15 cellular contexts compared by ENCODE assay signal in genomic region chr5:77845273-77845646, GRCh38.
DNase-seq lines count a peak whose midpoint lies in the region; ATAC-seq and TF ChIP-seq lines count a peak whose summit lies in the region.
"Had no signal": no experiment of that assay in that cellular context is flagged by ENCODE, and none has a peak within 500 bp of the region (broad histone marks: within the 10 kb centered on the region; RNA-seq: fewer than 3 reads in every experiment).

No MANE protein-coding gene starts in this region.

- H3K4me1 ChIP-seq in CD4-positive, CD25-positive, alpha-beta regulatory T cell (ENCODE audit: control insufficient read depth, insufficient read depth, low read length, poor library complexity, severe bottlenecking): peaks cover 11% of the 10 kb centered on the region
- no peaks in the 10 kb centered on the region for H3K4me1 ChIP-seq in MM.1S (ENCODE audit: low read length)

- 0 out of 2 replicates have a peak overlapping the region, but pooled peaks have one; percentile 27 for H3K4me2 ChIP-seq in MM.1S (ENCODE audit: low read depth, low read length)

- H3K79me2 ChIP-seq in MM.1S (ENCODE audit: low read length): no peaks in the 10 kb centered on the region

- H3K36me3 Mint-ChIP-seq in CD4-positive, CD25-positive, alpha-beta regulatory T cell: no peaks in the 10 kb centered on the region
- H3K36me3 Mint-ChIP-seq in neural crest cell (ENCODE audit: low read depth): no peaks in the 10 kb centered on the region

- H3K27me3 ChIP-seq in CD4-positive, CD25-positive, alpha-beta regulatory T cell (ENCODE audit: control insufficient read depth, insufficient read depth, low read length): peaks cover 46% of the 10 kb centered on the region
- no peaks in the 10 kb centered on the region for H3K27me3 ChIP-seq in MM.1S (replicated peaks; ENCODE audit: insufficient read depth, low read length)

- no peak for ATAC-seq in CD4-positive, CD25-positive, alpha-beta regulatory T cell (ENCODE audit: low read depth in 2 of 2)
- no peak for ATAC-seq in GM18511 (IDR thresholded peaks at IDR 0.05; ENCODE audit: unreplicated experiment)
- ATAC-seq in HG02970 (IDR thresholded peaks at IDR 0.05; ENCODE audit: low FRiP score, unreplicated experiment): no peak
- ATAC-seq: body of pancreas, esophagus mucosa, PC-3 had no signal

- no peaks in the 10 kb centered on the region for H4K20me1 ChIP-seq in MM.1S (ENCODE audit: insufficient read depth, low read length)

- H3K27ac Mint-ChIP-seq in CD4-positive, CD25-positive, alpha-beta regulatory T cell: no peak overlapping the region
- H3K27ac Mint-ChIP-seq in neural crest cell (ENCODE audit: unreplicated experiment): no peak overlapping the region

- H3K4me3 Mint-ChIP-seq in CD4-positive, CD25-positive, alpha-beta regulatory T cell: peak overlapping the region in 3 of 4 donors; percentile 71 to 92 (median 73)
- peak overlapping the region; percentile 4 for H3K4me3 Mint-ChIP-seq in neural crest cell

- H3K27ac ChIP-seq in CD4-positive, CD25-positive, alpha-beta regulatory T cell (ENCODE audit: insufficient read depth, low read length, poor library complexity, severe bottlenecking): no peak overlapping the region
- H3K27ac ChIP-seq in MM.1S (ENCODE audit: low read length): no peak overlapping the region
- H3K27ac ChIP-seq in coronary artery: no peak overlapping the region
- H3K27ac ChIP-seq: body of pancreas had no signal

- no peak for DNase-seq in CD4-positive, CD25-positive, alpha-beta regulatory T cell
- DNase-seq in MM.1S (no peak), coronary artery (ENCODE audit: low spot score) (no peak), neural crest cell (ENCODE audit: low read depth, low spot score) (no peak), COLO668 (lab: John Stamatoyannopoulos, UW; ENCODE audit: unreplicated experiment) (no peak), C1 segment of cervical spinal cord (lab: John Stamatoyannopoulos, UW) (no peak)
- DNase-seq: body of pancreas, COR-L47, KBM-7, NCI-H2029, PC-3, small intestine had no signal

- H3K9me3 ChIP-seq in CD4-positive, CD25-positive, alpha-beta regulatory T cell (ENCODE audit: control insufficient read depth in 2 of 2, low read length in 2 of 2): no peaks in the 10 kb centered on the region
- H3K9me3 ChIP-seq in MM.1S (replicated peaks; ENCODE audit: insufficient read depth, low read length): no peaks in the 10 kb centered on the region
- H3K9me3 ChIP-seq: body of pancreas had no signal

- no peaks in the 10 kb centered on the region for H3K36me3 ChIP-seq in CD4-positive, CD25-positive, alpha-beta regulatory T cell (ENCODE audit: control insufficient read depth, insufficient read depth, low read length)
- H3K36me3 ChIP-seq in MM.1S (replicated peaks; ENCODE audit: insufficient read depth, low read length): no peaks in the 10 kb centered on the region

- H3K4me3 ChIP-seq in CD4-positive, CD25-positive, alpha-beta regulatory T cell (ENCODE audit: low read depth, low read length): no peak overlapping the region
- no peak overlapping the region for H3K4me3 ChIP-seq in MM.1S (ENCODE audit: low read length)
- H3K4me3 ChIP-seq in coronary artery: peak overlapping the region; percentile 85

- H3K27me3 Mint-ChIP-seq in CD4-positive, CD25-positive, alpha-beta regulatory T cell: peaks cover 76% of the 10 kb centered on the region
- H3K27me3 Mint-ChIP-seq in neural crest cell (ENCODE audit: low read depth): peaks cover 72% of the 10 kb centered on the region

- H3K4me1 Mint-ChIP-seq in CD4-positive, CD25-positive, alpha-beta regulatory T cell: peaks cover 0 to 10% (median 5%) of the 10 kb centered on the region in 4 donors
- peaks cover 54% of the 10 kb centered on the region for H3K4me1 Mint-ChIP-seq in neural crest cell

- no peaks in the 10 kb centered on the region; the same call in 1 of the 2 replicates for H3F3A ChIP-seq in MM.1S (ENCODE audit: insufficient read depth, low read length)

- peaks cover 0 to 4% (median 0%) of the 10 kb centered on the region in 7 donors for H3K9me3 Mint-ChIP-seq in CD4-positive, CD25-positive, alpha-beta regulatory T cell
- no peaks in the 10 kb centered on the region for H3K9me3 Mint-ChIP-seq in neural crest cell

- H3K9me2 ChIP-seq in MM.1S (replicated peaks; ENCODE audit: insufficient read depth, low read length): no peaks in the 10 kb centered on the region

- no peak overlapping the region for H3K9ac ChIP-seq in MM.1S (ENCODE audit: low read length)

- TF ChIP-seq CTCF in MM.1S (IDR thresholded peaks at IDR 0.05; ENCODE audit: low read length) (no peak), coronary artery (IDR thresholded peaks at IDR 0.05) (no peak), neural crest cell (conservative IDR thresholded peaks at IDR 0.05) (no peak)

- no peak overlapping the region for H2AFZ ChIP-seq in MM.1S (ENCODE audit: low read length)
